ENCODE assay signal across 1 cellular context in genomic region chr19:43668406-43669158, GRCh38.
TF ChIP-seq lines count a peak whose summit lies in the region.

No MANE protein-coding gene starts in this region.

TF ChIP-seq in K562, 482 proteins besides CTCF, POLR2A, EP300 and RAD21 (continued from another document):
- no peak for TF ChIP-seq CHD7 (IDR thresholded peaks at IDR 0.05; ENCODE audit: low read depth, low read length)
- TF ChIP-seq NR2C1 (IDR thresholded peaks at IDR 0.05) = peak; percentile 75; the same call in 1 of the 2 replicates
- TF ChIP-seq NR2C1 (tag; IDR thresholded peaks at IDR 0.05) = no peak
- peak; percentile 53 for TF ChIP-seq KDM5B (IDR thresholded peaks at IDR 0.05; ENCODE audit: insufficient replicate concordance, low read depth, low read length)
- peak; percentile 65; the same call in 1 of the 2 replicates for TF ChIP-seq SUPT5H (IDR thresholded peaks at IDR 0.05)
- TF ChIP-seq L3MBTL2 (IDR thresholded peaks at IDR 0.05) = peak; percentile 39; the same call in 1 of the 2 replicates
- TF ChIP-seq NR2C2 (CRISPR knock-in tag; IDR thresholded peaks at IDR 0.05) = no peak
- TF ChIP-seq NR2C2 (tag; IDR thresholded peaks at IDR 0.05) = peak; percentile 94
- TF ChIP-seq, protein P1, sequence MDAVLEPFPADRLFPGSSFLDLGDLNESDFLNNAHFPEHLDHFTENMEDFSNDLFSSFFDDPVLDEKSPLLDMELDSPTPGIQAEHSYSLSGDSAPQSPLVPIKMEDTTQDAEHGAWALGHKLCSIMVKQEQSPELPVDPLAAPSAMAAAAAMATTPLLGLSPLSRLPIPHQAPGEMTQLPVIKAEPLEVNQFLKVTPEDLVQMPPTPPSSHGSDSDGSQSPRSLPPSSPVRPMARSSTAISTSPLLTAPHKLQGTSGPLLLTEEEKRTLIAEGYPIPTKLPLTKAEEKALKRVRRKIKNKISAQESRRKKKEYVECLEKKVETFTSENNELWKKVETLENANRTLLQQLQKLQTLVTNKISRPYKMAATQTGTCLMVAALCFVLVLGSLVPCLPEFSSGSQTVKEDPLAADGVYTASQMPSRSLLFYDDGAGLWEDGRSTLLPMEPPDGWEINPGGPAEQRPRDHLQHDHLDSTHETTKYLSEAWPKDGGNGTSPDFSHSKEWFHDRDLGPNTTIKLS (IDR thresholded peaks at IDR 0.05; ENCODE audit: borderline replicate concordance, low read depth) = peak; percentile 63; the same call in 1 of the 2 replicates
- TF ChIP-seq, protein P2, sequence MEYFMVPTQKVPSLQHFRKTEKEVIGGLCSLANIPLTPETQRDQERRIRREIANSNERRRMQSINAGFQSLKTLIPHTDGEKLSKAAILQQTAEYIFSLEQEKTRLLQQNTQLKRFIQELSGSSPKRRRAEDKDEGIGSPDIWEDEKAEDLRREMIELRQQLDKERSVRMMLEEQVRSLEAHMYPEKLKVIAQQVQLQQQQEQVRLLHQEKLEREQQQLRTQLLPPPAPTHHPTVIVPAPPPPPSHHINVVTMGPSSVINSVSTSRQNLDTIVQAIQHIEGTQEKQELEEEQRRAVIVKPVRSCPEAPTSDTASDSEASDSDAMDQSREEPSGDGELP (CRISPR knock-in tag; IDR thresholded peaks at IDR 0.05; ENCODE audit: borderline replicate concordance) = peak; percentile 46; the same call in 1 of the 2 replicates
- TF ChIP-seq RBFOX2 (IDR thresholded peaks at IDR 0.05; ENCODE audit: low read depth, low read length) = peak; percentile 76
- TF ChIP-seq VEZF1 (CRISPR knock-in tag; IDR thresholded peaks at IDR 0.05) = peak; percentile 48; the same call in 1 of the 2 replicates
- TF ChIP-seq NRF1 (conservative IDR thresholded peaks at IDR 0.05 in 1 of 2, IDR thresholded peaks at IDR 0.05 in 1 of 2) = peak in 1 of 2 experiments; percentile 56
- TF ChIP-seq IRF2 (CRISPR knock-in tag; IDR thresholded peaks at IDR 0.05) = no peak
- TF ChIP-seq, protein P3, sequence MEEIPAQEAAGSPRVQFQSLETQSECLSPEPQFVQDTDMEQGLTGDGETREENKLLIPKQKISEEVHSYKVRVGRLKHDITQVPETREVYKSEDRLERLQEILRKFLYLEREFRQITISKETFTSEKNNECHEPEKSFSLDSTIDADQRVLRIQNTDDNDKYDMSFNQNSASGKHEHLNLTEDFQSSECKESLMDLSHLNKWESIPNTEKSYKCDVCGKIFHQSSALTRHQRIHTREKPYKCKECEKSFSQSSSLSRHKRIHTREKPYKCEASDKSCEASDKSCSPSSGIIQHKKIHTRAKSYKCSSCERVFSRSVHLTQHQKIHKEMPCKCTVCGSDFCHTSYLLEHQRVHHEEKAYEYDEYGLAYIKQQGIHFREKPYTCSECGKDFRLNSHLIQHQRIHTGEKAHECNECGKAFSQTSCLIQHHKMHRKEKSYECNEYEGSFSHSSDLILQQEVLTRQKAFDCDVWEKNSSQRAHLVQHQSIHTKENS (CRISPR knock-in tag; IDR thresholded peaks at IDR 0.05) = no peak
TF ChIP-seq in K562: peak in this region for 29.
